In the genomic region with DNA sequence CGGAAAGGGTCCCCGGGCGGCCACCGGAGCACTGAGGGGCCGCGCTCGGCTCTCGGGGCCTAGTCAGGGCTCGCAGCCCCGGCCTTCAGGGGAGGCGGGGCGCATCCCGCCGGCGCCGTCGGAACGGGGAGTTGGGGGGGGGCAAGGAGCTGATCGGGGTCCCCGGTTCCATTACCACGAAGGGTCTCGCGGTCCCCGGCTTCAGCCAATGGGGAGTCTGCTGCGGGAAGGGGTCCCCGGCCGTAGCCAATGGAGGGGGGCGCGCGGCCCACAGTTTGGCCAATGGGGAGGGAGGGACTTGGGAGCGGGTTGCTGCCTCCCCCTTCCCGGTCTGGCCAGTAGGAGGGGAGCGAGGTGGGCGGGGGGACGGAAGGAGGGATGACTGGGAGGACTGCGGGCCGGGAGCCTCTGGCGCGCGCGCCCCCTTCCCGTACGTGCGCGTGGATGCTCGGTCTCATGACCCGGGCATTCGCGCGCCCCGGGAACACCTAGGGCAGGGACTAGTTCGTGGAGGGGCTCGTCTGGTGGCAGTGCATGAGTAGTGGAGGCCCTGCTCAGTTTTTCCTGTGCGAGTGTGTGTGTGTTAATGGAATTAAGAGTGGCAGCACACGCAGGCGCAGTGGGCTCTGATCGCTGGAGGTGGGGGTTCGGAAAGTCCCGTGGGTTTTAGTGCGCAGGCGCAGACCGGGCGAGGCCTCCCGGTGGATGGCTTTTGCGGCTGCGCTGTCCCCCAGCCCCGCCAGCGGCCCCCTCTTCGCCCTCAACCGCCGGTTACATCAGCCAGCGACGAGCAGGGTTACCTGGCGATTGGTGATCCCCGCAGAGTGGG, we compare ENCODE assay signal across 8 cellular contexts.
DNase-seq lines count a peak whose midpoint lies in the region; ATAC-seq and TF ChIP-seq lines count a peak whose summit lies in the region.

No MANE protein-coding gene starts in this region.

- H4K20me1 ChIP-seq in BLaER1: peaks cover 47% of the 10 kb centered on the region

- peak overlapping the region; percentile 100 for H3K27ac ChIP-seq in BLaER1
- peak overlapping the region; percentile 99 for H3K27ac ChIP-seq in layer of hippocampus (ENCODE audit: low read depth, low read length)

- H3K4me1 ChIP-seq in BLaER1: peaks cover 25% of the 10 kb centered on the region

- peak; percentile 31 for ATAC-seq in HG03457 (IDR thresholded peaks at IDR 0.05; ENCODE audit: unreplicated experiment)

- H3K4me3 ChIP-seq in BLaER1 (peak overlapping the region; percentile 100), choroid plexus epithelial cell (ENCODE audit: low read depth, low read length) (peak overlapping the region; percentile 88)

- peaks cover 58% of the 10 kb centered on the region for H3K36me3 ChIP-seq in BLaER1

- peak; percentile 18 for TF ChIP-seq CTCF in choroid plexus epithelial cell (conservative IDR thresholded peaks at IDR 0.05; ENCODE audit: low read depth, low read length)

- H3K9me3 ChIP-seq in BLaER1: no peaks in the 10 kb centered on the region

- DNase-seq in GM19240 (ENCODE audit: insufficient read length, low spot score) (peak; percentile 86), NCI-H524 (lab: John Stamatoyannopoulos, UW) (peak; percentile 97 to 98), choroid plexus epithelial cell (ENCODE audit: low read depth) (peak; percentile 99)
- DNase-seq in activated CD4-positive, alpha-beta T cell treated with anti-CD3 and anti-CD28 coated beads for 4 hours: peak; percentile 97 to 99
- DNase-seq in stimulated activated CD4-positive, alpha-beta T cell treated with anti-CD3 and anti-CD28 coated beads, Interleukin-1b, Interleukin-23, amount 100 ng/mL, for 1 hour (ENCODE audit: low read depth in 2 of 2): peak; percentile 89 to 92

- H3K9ac ChIP-seq in BLaER1: peak overlapping the region; percentile 100

- H3K4me2 ChIP-seq in BLaER1: peak overlapping the region; percentile 85

- H3K27me3 ChIP-seq in BLaER1 (no peaks in the 10 kb centered on the region), layer of hippocampus (ENCODE audit: control insufficient read depth, insufficient read depth, low read length) (no peaks in the 10 kb centered on the region)

Comparison
In these comparisons a context has a peak if more than half of its experiments do, and no peak if none do; other contexts are left out.
1. Peak in every context shown above with its lines: DNase-seq, ATAC-seq, H3K4me3 ChIP-seq and H3K27ac ChIP-seq.